ENCODE assay signal across 24 cellular contexts in genomic region chr14:87013583-87013982, GRCh38.
DNase-seq lines count a peak whose midpoint lies in the region; ATAC-seq, FAIRE-seq and TF ChIP-seq lines count a peak whose summit lies in the region.
"Had no signal": no experiment of that assay in that cellular context is flagged by ENCODE, and none has a peak within 500 bp of the region (broad histone marks: within the 10 kb centered on the region; RNA-seq: fewer than 3 reads in every experiment).

No MANE protein-coding gene starts in this region.

- peak; percentile 41 for FAIRE-seq in astrocyte (lab: Jason Lieb, UNC)
- FAIRE-seq: GM12878, GM19239 had no signal

- H4K20me1 ChIP-seq in astrocyte (ENCODE audit: insufficient read depth, low read length), result no peaks in the 10 kb centered on the region

- no peak overlapping the region for H3K27ac ChIP-seq in astrocyte (ENCODE audit: low read depth, low read length)
- H3K27ac ChIP-seq: C4-2B, dorsolateral prefrontal cortex, epithelial cell of prostate, heart left ventricle, upper lobe of right lung had no signal

- no peaks in the 10 kb centered on the region for H3K79me2 ChIP-seq in astrocyte (ENCODE audit: insufficient read depth, low read length)

- H3K4me3 Mint-ChIP-seq in astrocyte (ENCODE audit: unreplicated experiment), result no peak overlapping the region
- H3K4me3 Mint-ChIP-seq in naive thymus-derived CD8-positive, alpha-beta T cell, result no peak overlapping the region
- H3K4me3 Mint-ChIP-seq: T-helper 2 cell treated with Interferon-gamma antibody and Interleukin-4, amounts not matched to agents 5 μg/mL and 100 μg/mL, for 36 hours had no signal

- H3K36me3 Mint-ChIP-seq in astrocyte (ENCODE audit: low read depth, unreplicated experiment), result no peaks in the 10 kb centered on the region
- H3K36me3 Mint-ChIP-seq in naive thymus-derived CD8-positive, alpha-beta T cell, result no peaks in the 10 kb centered on the region

- no peaks in the 10 kb centered on the region for H3K9me3 ChIP-seq in astrocyte (ENCODE audit: insufficient read depth, low read depth, low read length)
- H3K9me3 ChIP-seq: upper lobe of right lung had no signal

- H3K27me3 Mint-ChIP-seq in astrocyte (ENCODE audit: low read depth, unreplicated experiment), result no peaks in the 10 kb centered on the region
- no peaks in the 10 kb centered on the region for H3K27me3 Mint-ChIP-seq in naive thymus-derived CD8-positive, alpha-beta T cell

- no peak for TF ChIP-seq CTCF in astrocyte (IDR thresholded peaks at IDR 0.05; ENCODE audit: insufficient read depth, low read depth, low read length)
- no peak for TF ChIP-seq CTCF in fibroblast of pulmonary artery (IDR thresholded peaks at IDR 0.05; ENCODE audit: low read length, missing control alignments)

- POLR2A ChIA-PET in naive thymus-derived CD8-positive, alpha-beta T cell (lab: Charles Lee), result no interaction called here

- no peak overlapping the region for H2AFZ ChIP-seq in astrocyte (ENCODE audit: low read depth, low read length)

- H3K4me3 ChIP-seq in astrocyte (ENCODE audit: insufficient read depth, low read depth, low read length) (no peak overlapping the region), fibroblast of pulmonary artery (replicated peaks; ENCODE audit: low read depth, low read length) (no peak overlapping the region)
- H3K4me3 ChIP-seq: dorsolateral prefrontal cortex, GM12878, heart left ventricle, upper lobe of right lung had no signal

- H3K27me3 ChIP-seq in astrocyte (ENCODE audit: insufficient read depth, low read length), result no peaks in the 10 kb centered on the region
- H3K27me3 ChIP-seq: dorsolateral prefrontal cortex, heart left ventricle, upper lobe of right lung had no signal

- ATAC-seq in naive thymus-derived CD8-positive, alpha-beta T cell, result no peak
- no peak for ATAC-seq in GM21786 (IDR thresholded peaks at IDR 0.05; ENCODE audit: unreplicated experiment)
- ATAC-seq: GM12878, heart left ventricle, upper lobe of right lung had no signal

- no peak overlapping the region for H3K9ac ChIP-seq in astrocyte (ENCODE audit: low read length)

- H3K27ac Mint-ChIP-seq in astrocyte (ENCODE audit: unreplicated experiment), result no peak overlapping the region
- no peak overlapping the region for H3K27ac Mint-ChIP-seq in naive thymus-derived CD8-positive, alpha-beta T cell
- H3K27ac Mint-ChIP-seq: T-helper 2 cell treated with Interferon-gamma antibody and Interleukin-4, amounts not matched to agents 5 μg/mL and 100 μg/mL, for 36 hours had no signal

- no peaks in the 10 kb centered on the region for H3K4me1 Mint-ChIP-seq in astrocyte (ENCODE audit: low read depth, unreplicated experiment)
- no peaks in the 10 kb centered on the region for H3K4me1 Mint-ChIP-seq in naive thymus-derived CD8-positive, alpha-beta T cell

- peak overlapping the region; percentile 40 for H3K4me2 ChIP-seq in astrocyte (ENCODE audit: low read length)

- peaks cover 4% of the 10 kb centered on the region for H3K4me1 ChIP-seq in astrocyte (ENCODE audit: insufficient read depth, low read length)
- H3K4me1 ChIP-seq: heart left ventricle, upper lobe of right lung had no signal

- peak; percentile 12 for DNase-seq in GM03348 (ENCODE audit: low spot score)
- peak; percentile 83 for DNase-seq in astrocyte (ENCODE audit: low read depth)
- peak; percentile 37 for DNase-seq in fibroblast of pulmonary artery (ENCODE audit: low read depth)
- peak; percentile 80 for DNase-seq in stromal cell of bone marrow (ENCODE audit: low read depth)
- DNase-seq in naive thymus-derived CD8-positive, alpha-beta T cell, result no peak
- DNase-seq in SKM-1 treated with dmso at 0.1 percent for 144 hours (lab: John Stamatoyannopoulos, UW; ENCODE audit: unreplicated experiment), result no peak
- DNase-seq: activated CD4-positive, alpha-beta T cell treated with anti-CD3 and anti-CD28 coated beads, Interleukin-2, amount 50 U/mL, for 4 hours; activated effector memory CD4-positive, alpha-beta T cell treated with Interleukin-2 at 50 U/mL for 16 hours; caudate nucleus; dorsolateral prefrontal cortex; GF-D8; heart left ventricle; NCI-H2107; NCI-H510A; NK-92 treated with Interleukin-12 subunit alpha and Interleukin-12 subunit beta, amount 100 ng/mL, for 24 hours; stimulated activated CD4-positive, alpha-beta T cell treated with anti-CD3 and anti-CD28 coated beads, Interleukin-12 subunit alpha, Interleukin-12 subunit beta, amount 100 ng/mL, for 4 hours; stimulated activated CD8-positive, alpha-beta memory T cell treated with anti-CD3 and anti-CD28 coated beads, Interleukin-4, amount 100 ng/mL, for 48 hours; upper lobe of right lung had no signal

- H3K9me3 Mint-ChIP-seq in astrocyte (ENCODE audit: unreplicated experiment), result no peaks in the 10 kb centered on the region
- H3K9me3 Mint-ChIP-seq in naive thymus-derived CD8-positive, alpha-beta T cell, result peaks cover 0 to 16% (median 3%) of the 10 kb centered on the region in 9 donors

- no peaks in the 10 kb centered on the region for H3K36me3 ChIP-seq in astrocyte (ENCODE audit: insufficient read depth, low read length)
- H3K36me3 ChIP-seq: heart left ventricle, upper lobe of right lung had no signal

Comparison
In these comparisons a context has a peak if more than half of its experiments do, and no peak if none do; other contexts are left out.
1. DNase-seq: peak in GM03348 (single experiment), astrocyte (single experiment), fibroblast of pulmonary artery (single experiment) and stromal cell of bone marrow (single experiment); none in naive thymus-derived CD8-positive, alpha-beta T cell (0 of 10) and SKM-1 treated with dmso at 0.1 percent for 144 hours (single experiment).